18 cellular contexts compared by ENCODE assay signal in the genomic region with DNA sequence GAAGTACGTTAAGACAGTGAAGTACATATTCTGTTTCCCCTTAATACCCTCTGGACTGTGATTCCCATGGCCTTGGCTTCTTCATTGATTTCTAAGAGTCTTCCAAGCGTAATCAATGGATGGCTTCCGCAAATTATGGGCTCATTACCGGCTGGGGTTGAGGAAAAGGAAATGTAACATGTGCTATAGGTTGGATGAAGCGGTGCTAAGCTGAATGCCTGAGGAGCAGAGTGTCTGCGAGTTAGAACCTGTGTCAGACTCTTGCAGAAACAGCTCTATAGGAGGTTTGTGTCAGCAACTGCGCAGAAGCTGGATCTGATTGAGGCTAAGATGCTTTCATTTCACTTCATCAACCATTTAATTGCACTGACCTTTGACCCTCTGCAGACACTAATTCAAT.
DNase-seq lines count a peak whose midpoint lies in the region; ATAC-seq, FAIRE-seq and TF ChIP-seq lines count a peak whose summit lies in the region.
"Had no signal": no experiment of that assay in that cellular context is flagged by ENCODE, and none has a peak within 500 bp of the region (broad histone marks: within the 10 kb centered on the region; RNA-seq: fewer than 3 reads in every experiment).

No MANE protein-coding gene starts in this region.

- no peak overlapping the region for H2BK120ac ChIP-seq in neuronal stem cell (ENCODE audit: low read depth, low read length)

- H2BK15ac ChIP-seq in neuronal stem cell (ENCODE audit: low read length) = no peak overlapping the region

- H3K4me3 ChIP-seq in bronchial epithelial cell (ENCODE audit: low read depth, low read length) (no peak overlapping the region), hepatocyte (no peak overlapping the region), neuronal stem cell (ENCODE audit: low read length in 2 of 2) (no peak overlapping the region), upper lobe of left lung (no peak overlapping the region), small intestine (ENCODE audit: low read depth in 1 of 2, low read length in 2 of 2) (no peak overlapping the region)
- H3K4me3 ChIP-seq: BLaER1, GM12878, GM23248 had no signal

- H2AK5ac ChIP-seq in neuronal stem cell (ENCODE audit: low read depth, low read length) = no peak overlapping the region

- no peak overlapping the region for H3K4me2 ChIP-seq in hepatocyte
- peak overlapping the region; percentile 32 for H3K4me2 ChIP-seq in neuronal stem cell (ENCODE audit: insufficient read depth, low read length, poor library complexity, severe bottlenecking)
- H3K4me2 ChIP-seq: BLaER1 had no signal

- H2AFZ ChIP-seq in hepatocyte (peak overlapping the region; percentile 57), neuronal stem cell (ENCODE audit: low read length) (peak overlapping the region; percentile 49)
- H2AFZ ChIP-seq: GM23248 had no signal

- no peak overlapping the region for H3K14ac ChIP-seq in neuronal stem cell (ENCODE audit: low read length)

- no peaks in the 10 kb centered on the region for H3K4me1 ChIP-seq in hepatocyte (ENCODE audit: insufficient read depth)
- H3K4me1 ChIP-seq in neuronal stem cell (ENCODE audit: control insufficient read depth in 2 of 2, insufficient read depth in 1 of 2, low read depth in 1 of 2, low read length in 2 of 2) = peaks cover 0 to 7% of the 10 kb centered on the region in 2 donors
- no peaks in the 10 kb centered on the region for H3K4me1 ChIP-seq in upper lobe of left lung
- H3K4me1 ChIP-seq in small intestine (ENCODE audit: control insufficient read depth in 2 of 2, insufficient read depth in 1 of 2, low read depth in 1 of 2, low read length in 1 of 2) = no peaks in the 10 kb centered on the region
- H3K4me1 ChIP-seq: BLaER1 had no signal

- no peak overlapping the region for H4K8ac ChIP-seq in neuronal stem cell (ENCODE audit: low read depth, low read length)

- ATAC-seq in upper lobe of left lung (ENCODE audit: low FRiP score in 2 of 2) = no peak
- ATAC-seq: GM12878 had no signal

- no peaks in the 10 kb centered on the region for H3K79me2 ChIP-seq in hepatocyte

- no peak overlapping the region for H3K9ac ChIP-seq in neuronal stem cell (ENCODE audit: low read depth, low read length, poor library complexity)
- H3K9ac ChIP-seq: BLaER1, GM23248 had no signal

- H2BK5ac ChIP-seq in neuronal stem cell (ENCODE audit: low read length) = no peak overlapping the region

- no peak overlapping the region for H2BK12ac ChIP-seq in neuronal stem cell (ENCODE audit: low read length)

- no peak for TF ChIP-seq EP300 in upper lobe of left lung (IDR thresholded peaks at IDR 0.05)

- no peak for TF ChIP-seq POLR2A in upper lobe of left lung (IDR thresholded peaks at IDR 0.05)

- WGBS in hepatocyte (ENCODE audit: low lambda C conversion rate, missing lambda C conversion rate) = 60% methylated on average over 7 of the region's 7 CpGs
- WGBS in neuronal stem cell (ENCODE audit: extremely low coverage in 2 of 2, insufficient read length in 2 of 2, insufficient replicate concordance in 1 of 2), 2 donors = no CpG with 5 or more reads among the region's 7 CpGs
- WGBS in upper lobe of left lung, 2 donors = 77 to 84% methylated on average over 7 of the region's 7 CpGs
- WGBS in small intestine, 3 donors = 44 to 66% (median 58%) methylated on average over 7 of the region's 7 CpGs

- H3K27ac ChIP-seq in hepatocyte = no peak overlapping the region
- H3K27ac ChIP-seq in neuronal stem cell (replicated peaks; ENCODE audit: low read length) = peak overlapping the region; percentile 35
- no peak overlapping the region for H3K27ac ChIP-seq in upper lobe of left lung
- no peak overlapping the region for H3K27ac ChIP-seq in small intestine (ENCODE audit: low read depth in 1 of 2, low read length in 1 of 2)
- H3K27ac ChIP-seq: BLaER1, GM23248 had no signal

- FAIRE-seq in bronchial epithelial cell (lab: Jason Lieb, UNC) (no peak), small intestine (lab: Jason Lieb, UNC) (no peak)
- FAIRE-seq: GM12878, GM18507 had no signal

- no peak for TF ChIP-seq CTCF in bronchial epithelial cell (IDR thresholded peaks at IDR 0.05; ENCODE audit: insufficient read depth, low read length, severe bottlenecking)
- TF ChIP-seq CTCF in hepatocyte (IDR thresholded peaks at IDR 0.05; ENCODE audit: poor library complexity) = no peak
- TF ChIP-seq CTCF in upper lobe of left lung (IDR thresholded peaks at IDR 0.05) = no peak

- H3K9me2 ChIP-seq in hepatocyte (replicated peaks; ENCODE audit: insufficient read depth) = no peaks in the 10 kb centered on the region

- H4K20me1 ChIP-seq in hepatocyte (ENCODE audit: insufficient read depth, poor library complexity, severe bottlenecking) = no peaks in the 10 kb centered on the region
- H4K20me1 ChIP-seq: BLaER1 had no signal

- no peak overlapping the region for H3K4ac ChIP-seq in neuronal stem cell (ENCODE audit: low read length)

- H3K36me3 ChIP-seq in bronchial epithelial cell (ENCODE audit: control insufficient read depth, insufficient read depth, low read length) (no peaks in the 10 kb centered on the region), hepatocyte (replicated peaks; ENCODE audit: insufficient read depth, low read depth) (no peaks in the 10 kb centered on the region), neuronal stem cell (replicated peaks in 1 of 2; ENCODE audit: control insufficient read depth in 2 of 2, insufficient read depth in 2 of 2, low read length in 2 of 2) (no peaks in the 10 kb centered on the region), upper lobe of left lung (no peaks in the 10 kb centered on the region), small intestine (ENCODE audit: control insufficient read depth in 2 of 2, insufficient read depth in 2 of 2, low read length in 2 of 2) (no peaks in the 10 kb centered on the region)
- H3K36me3 ChIP-seq: BLaER1 had no signal

- no peak overlapping the region for H4K91ac ChIP-seq in neuronal stem cell (ENCODE audit: low read depth, low read length, poor library complexity)

- H3K23ac ChIP-seq in neuronal stem cell (ENCODE audit: low read depth, low read length, poor library complexity) = no peak overlapping the region

- H3K27me3 ChIP-seq in bronchial epithelial cell (ENCODE audit: control insufficient read depth, insufficient read depth, low read length) (no peaks in the 10 kb centered on the region), hepatocyte (no peaks in the 10 kb centered on the region), neuronal stem cell (ENCODE audit: control insufficient read depth in 3 of 3, insufficient read depth in 3 of 3, low read depth in 1 of 3, low read length in 3 of 3) (no peaks in the 10 kb centered on the region), upper lobe of left lung (no peaks in the 10 kb centered on the region), small intestine (ENCODE audit: control insufficient read depth in 2 of 2, insufficient read depth in 2 of 2, low read length in 2 of 2) (no peaks in the 10 kb centered on the region)
- H3K27me3 ChIP-seq: BLaER1 had no signal

- DNase-seq in NCI-H2171 treated with DMSO at 0.1 percent for 48 hours (lab: John Stamatoyannopoulos, UW) = peak; percentile 27
- DNase-seq in NCI-H2171 (lab: John Stamatoyannopoulos, UW) = no peak
- DNase-seq in bronchial epithelial cell (ENCODE audit: low read depth) = peak; percentile 7
- peak; percentile 11 for DNase-seq in hepatocyte (ENCODE audit: low spot score)
- DNase-seq in neuronal stem cell (ENCODE audit: low spot score) = peak; percentile 29
- no peak for DNase-seq in upper lobe of left lung
- no peak for DNase-seq in activated CD4-positive, alpha-beta T cell treated with anti-CD3 and anti-CD28 coated beads, Interleukin-2, amount 50 U/mL, for 4 hours
- DNase-seq in small intestine = no peak
- DNase-seq: 8988T, AML-193, Calu3, DMS 273 treated with DMSO at 0.1 percent for 48 hours, DMS79, GM23248, H9 had no signal

- H3K9me3 ChIP-seq in hepatocyte (ENCODE audit: low read depth) (no peaks in the 10 kb centered on the region), neuronal stem cell (replicated peaks in 1 of 2; ENCODE audit: control insufficient read depth in 2 of 2, insufficient read depth in 1 of 2, low read depth in 1 of 2, low read length in 2 of 2) (no peaks in the 10 kb centered on the region), upper lobe of left lung (no peaks in the 10 kb centered on the region), small intestine (ENCODE audit: control insufficient read depth, low read depth) (no peaks in the 10 kb centered on the region)
- H3K9me3 ChIP-seq: BLaER1 had no signal

- no peak overlapping the region for H3K18ac ChIP-seq in neuronal stem cell (ENCODE audit: low read length)

- no peaks in the 10 kb centered on the region for H3K79me1 ChIP-seq in neuronal stem cell (ENCODE audit: low read depth, low read length)

Comparison
In these comparisons a context has a peak if more than half of its experiments do, and no peak if none do; other contexts are left out.
1. DNase-seq: peak in NCI-H2171 treated with DMSO at 0.1 percent for 48 hours (single experiment), bronchial epithelial cell (single experiment), hepatocyte (single experiment) and neuronal stem cell (single experiment); none in NCI-H2171 (single experiment), upper lobe of left lung (0 of 2), activated CD4-positive, alpha-beta T cell treated with anti-CD3 and anti-CD28 coated beads, Interleukin-2, amount 50 U/mL, for 4 hours (0 of 2) and small intestine (single experiment).